ENCODE assay signal across 33 cellular contexts in genomic region chr20:33783818-33784217, GRCh38.
"Had no signal": no experiment of that assay in that cellular context is flagged by ENCODE, and none has a peak within 500 bp of the region (broad histone marks: within the 10 kb centered on the region; RNA-seq: fewer than 3 reads in every experiment).

No MANE protein-coding gene starts in this region.

- H3K36me3 Mint-ChIP-seq: natural killer cell treated with Interleukin-12 subunit alpha and Interleukin-12 subunit beta and Interleukin-15 and Interleukin-18, amount 100 ng/mL, for 72 hours had no signal

- H3K27me3 ChIP-seq: ascending aorta, cardiac muscle cell, colonic mucosa, gastrocnemius medialis, left lung, neutrophil, sigmoid colon, suprapubic skin, tibial artery, upper lobe of right lung had no signal

- H3K27ac ChIP-seq: ascending aorta, cardiac muscle cell, colonic mucosa, gastrocnemius medialis, left lung, prostate gland, sigmoid colon, suprapubic skin, tibial artery, upper lobe of right lung had no signal

- H3K4me2 ChIP-seq: smooth muscle cell had no signal

- H3K4me3 Mint-ChIP-seq: activated CD4-positive, alpha-beta memory T cell treated with anti-CD3 and anti-CD28 coated beads, Interleukin-2, amount 10 ng/mL, durations not matched to agents 7 days and 5 days; activated CD4-positive, alpha-beta T cell treated with anti-CD3 and anti-CD28 coated beads, Interleukin-2, amount 10 ng/mL, durations not matched to agents 7 days and 5 days; activated naive CD4-positive, alpha-beta T cell treated with anti-CD3 and anti-CD28 coated beads, Interleukin-2, amount 10 ng/mL, durations not matched to agents 7 days and 5 days; activated naive CD8-positive, alpha-beta T cell treated with anti-CD3 and anti-CD28 coated beads, Interleukin-2, amount 10 ng/mL, durations not matched to agents 7 days and 5 days; activated T-cell treated with anti-CD3 and anti-CD28 coated beads, Interleukin-2, amount 50 U/mL, for 24 hours; brain; natural killer cell treated with Interleukin-12 subunit alpha and Interleukin-12 subunit beta and Interleukin-15 and Interleukin-18, amount 100 ng/mL, for 72 hours; stimulated activated naive B cell treated with anti-CD40 and anti-IgM and Interleukin-4, amounts not matched to agents 10 μg/mL and 1 μg/mL and 100 μg/mL, for 72 hours had no signal

- H3K4me3 ChIP-seq: ascending aorta, cardiac muscle cell, colonic mucosa, gastrocnemius medialis, left lung, lung, mucosa of descending colon, prostate gland, sigmoid colon, smooth muscle cell, suprapubic skin, tibial artery, upper lobe of right lung had no signal

- H3K4me1 Mint-ChIP-seq: brain had no signal

- ATAC-seq: gastrocnemius medialis; left lung; mucosa of descending colon; natural killer cell treated with Interleukin-12 subunit alpha and Interleukin-12 subunit beta and Interleukin-15 and Interleukin-18, amount 100 ng/mL, for 72 hours; stimulated activated naive B cell treated with anti-CD40 and anti-IgM and Interleukin-4, amounts not matched to agents 10 μg/mL and 1 μg/mL and 100 μg/mL, for 72 hours; upper lobe of right lung had no signal

- DNase-seq: activated CD4-positive, alpha-beta memory T cell treated with anti-CD3 and anti-CD28 coated beads, Interleukin-2, amount 10 ng/mL, durations not matched to agents 7 days and 5 days; activated CD4-positive, alpha-beta T cell treated with anti-CD3 and anti-CD28 coated beads for 1 hour; activated CD4-positive, alpha-beta T cell treated with anti-CD3 and anti-CD28 coated beads, Interleukin-2, amount 10 ng/mL, durations not matched to agents 7 days and 5 days; activated CD8-positive, alpha-beta memory T cell treated with anti-CD3 and anti-CD28 coated beads, Interleukin-2, amount 50 U/mL, for 48 hours; activated gamma-delta T cell; activated naive CD4-positive, alpha-beta T cell treated with anti-CD3 and anti-CD28 coated beads, Interleukin-2, amount 10 ng/mL, durations not matched to agents 7 days and 5 days; activated naive CD8-positive, alpha-beta T cell treated with anti-CD3 and anti-CD28 coated beads, Interleukin-2, amount 10 ng/mL, durations not matched to agents 7 days and 5 days; activated T-cell treated with anti-CD3 and anti-CD28 coated beads, Interleukin-2, amount 50 U/mL, for 24 hours; cerebellar nuclear complex; colonic mucosa; effector CD8-positive, alpha-beta T cell; gastrocnemius medialis; glutamatergic neuron; left lung; mucosa of descending colon; retina; sigmoid colon; stimulated activated CD4-positive, alpha-beta T cell treated with anti-CD3 and anti-CD28 coated beads, Interleukin-1b, Interleukin-23, amount 100 ng/mL, for 48 hours; stimulated activated CD4-positive, alpha-beta T cell treated with anti-CD3 and anti-CD28 coated beads, Interleukin-4, amount 100 ng/mL, for 4 hours; stimulated activated CD8-positive, alpha-beta memory T cell treated with anti-CD3 and anti-CD28 coated beads, Interleukin-4, amount 100 ng/mL, for 48 hours; stimulated activated naive B cell treated with anti-CD40 and anti-IgM and Interleukin-4, amounts not matched to agents 10 μg/mL and 1 μg/mL and 100 μg/mL, for 72 hours; tibial artery; upper lobe of right lung had no signal

- H3K27me3 Mint-ChIP-seq: activated CD4-positive, alpha-beta memory T cell treated with anti-CD3 and anti-CD28 coated beads, Interleukin-2, amount 10 ng/mL, durations not matched to agents 7 days and 5 days; activated CD4-positive, alpha-beta T cell treated with anti-CD3 and anti-CD28 coated beads, Interleukin-2, amount 10 ng/mL, durations not matched to agents 7 days and 5 days; activated naive CD4-positive, alpha-beta T cell treated with anti-CD3 and anti-CD28 coated beads, Interleukin-2, amount 10 ng/mL, durations not matched to agents 7 days and 5 days; activated naive CD8-positive, alpha-beta T cell treated with anti-CD3 and anti-CD28 coated beads, Interleukin-2, amount 10 ng/mL, durations not matched to agents 7 days and 5 days; activated T-cell treated with anti-CD3 and anti-CD28 coated beads, Interleukin-2, amount 50 U/mL, for 24 hours; natural killer cell treated with Interleukin-12 subunit alpha and Interleukin-12 subunit beta and Interleukin-15 and Interleukin-18, amount 100 ng/mL, for 72 hours; stimulated activated naive B cell treated with anti-CD40 and anti-IgM and Interleukin-4, amounts not matched to agents 10 μg/mL and 1 μg/mL and 100 μg/mL, for 72 hours had no signal

- FAIRE-seq: islet of Langerhans had no signal

- H3K9me3 Mint-ChIP-seq: activated naive CD4-positive, alpha-beta T cell treated with anti-CD3 and anti-CD28 coated beads, Interleukin-2, amount 10 ng/mL, durations not matched to agents 7 days and 5 days; activated naive CD8-positive, alpha-beta T cell treated with anti-CD3 and anti-CD28 coated beads, Interleukin-2, amount 10 ng/mL, durations not matched to agents 7 days and 5 days; activated T-cell treated with anti-CD3 and anti-CD28 coated beads, Interleukin-2, amount 50 U/mL, for 24 hours; natural killer cell treated with Interleukin-12 subunit alpha and Interleukin-12 subunit beta and Interleukin-15 and Interleukin-18, amount 100 ng/mL, for 72 hours had no signal

- H3K27ac Mint-ChIP-seq: activated CD4-positive, alpha-beta memory T cell treated with anti-CD3 and anti-CD28 coated beads, Interleukin-2, amount 10 ng/mL, durations not matched to agents 7 days and 5 days; activated naive CD4-positive, alpha-beta T cell treated with anti-CD3 and anti-CD28 coated beads, Interleukin-2, amount 10 ng/mL, durations not matched to agents 7 days and 5 days; activated naive CD8-positive, alpha-beta T cell treated with anti-CD3 and anti-CD28 coated beads, Interleukin-2, amount 10 ng/mL, durations not matched to agents 7 days and 5 days; activated T-cell treated with anti-CD3 and anti-CD28 coated beads, Interleukin-2, amount 50 U/mL, for 24 hours; natural killer cell treated with Interleukin-12 subunit alpha and Interleukin-12 subunit beta and Interleukin-15 and Interleukin-18, amount 100 ng/mL, for 72 hours had no signal

- H3K9me3 ChIP-seq: ascending aorta, colonic mucosa, gastrocnemius medialis, left lung, mucosa of descending colon, neutrophil, prostate gland, sigmoid colon, suprapubic skin, tibial artery, upper lobe of right lung had no signal

- H3K36me3 ChIP-seq: cardiac muscle cell, colonic mucosa, prostate gland, suprapubic skin had no signal

- H3K4me1 ChIP-seq: ascending aorta, colonic mucosa, prostate gland, suprapubic skin had no signal
